ENCODE assay signal across 11 cellular contexts in genomic region chr5:38540348-38540747, GRCh38. TPM values are rescaled to one million over a fixed set of nuclear protein-coding genes. Genes with fewer than 3 reads are reported as not detected.
A peak's percentile ranks its signal among the peaks of the same experiment; 100 is the strongest.
DNase-seq lines count a peak whose midpoint lies in the region; ATAC-seq and TF ChIP-seq lines count a peak whose summit lies in the region.
"Had no signal": no experiment of that assay in that cellular context is flagged by ENCODE, and none has a peak within 500 bp of the region (broad histone marks: within the 10 kb centered on the region; RNA-seq: fewer than 3 reads in every experiment).

No MANE protein-coding gene starts in this region.

- H3K27ac ChIP-seq in coronary artery (peak overlapping the region; percentile 16 to 38), neural progenitor cell (no peak overlapping the region)
- H3K27ac ChIP-seq: SJSA1 had no signal

- H3K79me2 ChIP-seq in neural progenitor cell (ENCODE audit: low read depth): no peaks in the 10 kb centered on the region

- peak overlapping the region; percentile 33 for H3K4me3 ChIP-seq in coronary artery
- H3K4me3 ChIP-seq in neural progenitor cell: no peak overlapping the region
- H3K4me3 ChIP-seq: SJSA1, tibial nerve had no signal

- peak; percentile 83 for DNase-seq in DMS53 (lab: John Stamatoyannopoulos, UW)
- peak; percentile 91 for DNase-seq in NCI-H2196 (lab: John Stamatoyannopoulos, UW; ENCODE audit: unreplicated experiment)
- no peak for DNase-seq in coronary artery (ENCODE audit: low spot score)
- peak; percentile 53 for DNase-seq in neural progenitor cell (ENCODE audit: low spot score)

- no peaks in the 10 kb centered on the region for H3K9me3 ChIP-seq in neural progenitor cell (ENCODE audit: low read depth)
- H3K9me3 ChIP-seq: SJSA1, tibial nerve had no signal

- H3K27me3 Mint-ChIP-seq in neural progenitor cell (ENCODE audit: insufficient read depth, low read depth): no peaks in the 10 kb centered on the region

- H3K9me3 Mint-ChIP-seq in neural progenitor cell: no peaks in the 10 kb centered on the region
- H3K9me3 Mint-ChIP-seq: central memory CD8-positive, alpha-beta T cell had no signal

- H3K4me3 Mint-ChIP-seq in neural progenitor cell: no peak overlapping the region
- H3K4me3 Mint-ChIP-seq: central memory CD8-positive, alpha-beta T cell had no signal

- no peak overlapping the region for H2AFZ ChIP-seq in neural progenitor cell (replicated peaks)

- H4K20me1 ChIP-seq in neural progenitor cell (ENCODE audit: low read depth): no peaks in the 10 kb centered on the region

- H3K27ac Mint-ChIP-seq in neural progenitor cell: no peak overlapping the region

- H3K36me3 Mint-ChIP-seq in neural progenitor cell: peaks cover 12% of the 10 kb centered on the region

- H3K4me2 ChIP-seq in neural progenitor cell: no peak overlapping the region

- no peak overlapping the region for H3K9ac ChIP-seq in neural progenitor cell

- H3K4me1 Mint-ChIP-seq in neural progenitor cell: peaks cover 23% of the 10 kb centered on the region
- H3K4me1 Mint-ChIP-seq: central memory CD8-positive, alpha-beta T cell had no signal

- H3K36me3 ChIP-seq in neural progenitor cell: no peaks in the 10 kb centered on the region
- H3K36me3 ChIP-seq: SJSA1, tibial nerve had no signal

- ATAC-seq in GM21825 (IDR thresholded peaks at IDR 0.05; ENCODE audit: unreplicated experiment) (no peak), GM18511 (IDR thresholded peaks at IDR 0.05; ENCODE audit: unreplicated experiment) (no peak), HG02759 (IDR thresholded peaks at IDR 0.05; ENCODE audit: unreplicated experiment) (no peak), HG02763 (IDR thresholded peaks at IDR 0.05; ENCODE audit: unreplicated experiment) (no peak)

- H3K4me1 ChIP-seq in neural progenitor cell: peaks cover 8% of the 10 kb centered on the region
- H3K4me1 ChIP-seq: SJSA1 had no signal

- no peaks in the 10 kb centered on the region for H3K27me3 ChIP-seq in neural progenitor cell
- H3K27me3 ChIP-seq: SJSA1, tibial nerve had no signal

- no peaks in the 10 kb centered on the region for H3F3A ChIP-seq in neural progenitor cell (ENCODE audit: low read depth)

- no peak for TF ChIP-seq CTCF in coronary artery (IDR thresholded peaks at IDR 0.05)
- no peak for TF ChIP-seq CTCF in neural progenitor cell (IDR thresholded peaks at IDR 0.05)

RNA-seq across cellular contexts. Expression of gene LIFR, which starts 16.1 kb away (rescaled TPM):
- total RNA-seq in neural progenitor cell (ENCODE audit: low replicate concordance): 2.2 TPM in 2 replicates
